ENCODE assay signal across 18 cellular contexts in the genomic region with DNA sequence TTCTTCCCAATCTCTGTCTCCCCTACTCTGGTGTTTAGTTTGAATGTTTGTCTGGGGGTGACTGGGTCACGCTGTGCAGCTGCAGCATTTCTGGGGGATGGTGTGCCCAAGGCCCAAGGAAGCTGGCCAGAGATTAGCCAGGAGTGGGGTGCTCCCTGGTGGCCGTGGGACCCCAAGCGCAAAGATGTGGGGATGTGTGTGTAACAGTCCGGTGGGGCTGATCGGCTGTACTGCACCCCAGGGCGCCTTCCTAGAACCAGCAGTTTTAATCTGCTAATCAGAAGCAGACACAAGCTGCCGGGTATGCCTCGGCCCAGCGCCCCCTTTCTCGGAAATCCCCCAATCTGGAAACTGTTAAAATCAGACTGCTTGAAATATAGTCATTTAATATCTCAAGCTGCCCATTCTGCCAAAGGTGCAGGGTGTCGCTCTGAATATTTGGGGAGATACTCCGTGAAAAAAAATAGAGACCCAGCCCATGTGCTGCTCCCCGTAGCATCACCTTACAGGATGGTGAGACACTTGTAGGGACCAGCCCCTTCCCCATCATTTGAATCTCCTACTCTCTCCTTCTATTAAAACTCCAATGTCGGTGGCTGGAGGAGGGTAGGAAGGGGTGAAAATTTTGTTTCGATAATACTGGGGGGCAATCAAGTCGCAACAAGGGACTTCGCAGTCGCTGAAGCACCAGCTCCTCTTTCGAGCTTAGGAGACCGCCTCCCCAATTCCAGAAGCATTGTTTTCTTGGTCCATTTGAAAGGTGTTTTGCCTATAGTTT. TPM values are rescaled to one million over a fixed set of nuclear protein-coding genes. Genes with fewer than 3 reads are reported as not detected.
DNase-seq lines count a peak whose midpoint lies in the region; ATAC-seq, FAIRE-seq and TF ChIP-seq lines count a peak whose summit lies in the region.
"Had no signal": no experiment of that assay in that cellular context is flagged by ENCODE, and none has a peak within 500 bp of the region (broad histone marks: within the 10 kb centered on the region; RNA-seq: fewer than 3 reads in every experiment).

No MANE protein-coding gene starts in this region.

- ATAC-seq in Panc1 (no peak), GM18861 (IDR thresholded peaks at IDR 0.05; ENCODE audit: unreplicated experiment) (no peak), HG03439 (IDR thresholded peaks at IDR 0.05; ENCODE audit: unreplicated experiment) (no peak)
- ATAC-seq: activated CD4-positive, CD25-positive, alpha-beta regulatory T cell treated with anti-CD3 and anti-CD28 coated beads, Interleukin-2, amount 50 U/mL, for 24 hours; mucosa of descending colon had no signal

- no peak for DNase-seq in A673 (ENCODE audit: low spot score)
- DNase-seq in Panc1 (ENCODE audit: low read depth, low spot score): no peak
- DNase-seq in keratinocyte (ENCODE audit: low read depth, low spot score): no peak
- no peak for DNase-seq in NCI-H128 (lab: John Stamatoyannopoulos, UW; ENCODE audit: unreplicated experiment)
- no peak for DNase-seq in activated T-cell treated with anti-CD3 and anti-CD28 coated beads, Interleukin-2, amount 50 U/mL, for 48 hours
- DNase-seq: activated T-cell treated with anti-CD3 and anti-CD28 coated beads, Interleukin-2, amount 50 U/mL, for 1 hour; immature natural killer cell; MM.1S; OCI-M1; stimulated activated CD4-positive, alpha-beta T cell treated with anti-CD3 and anti-CD28 coated beads, Interleukin-2, amount 100 ng/mL, for 24 hours had no signal

- dilution Hi-C loops in keratinocyte (cut with MboI; ENCODE audit: extremely low pct_ligation_motif_present, low sequenced_read_pairs): no loop called here

- no peak overlapping the region for H2AFZ ChIP-seq in keratinocyte (ENCODE audit: control insufficient read depth, low read length)

- POLR2A ChIA-PET in A673 (lab: Charles Lee; ENCODE audit: low non-redundant PET): no interaction called here
- POLR2A ChIA-PET in Panc1 (lab: Charles Lee): no interaction called here

- BruUV-seq in A673 (replicated peaks; lab: Mats Ljungman, UMichigan): no TSS peak
- no TSS peak for BruUV-seq in Panc1 (replicated peaks; lab: Mats Ljungman, UMichigan)

- H3K9me3 ChIP-seq in A673 (ENCODE audit: low read depth, low read length, poor library complexity, severe bottlenecking) (no peaks in the 10 kb centered on the region), Panc1 (ENCODE audit: control insufficient read depth, insufficient read depth, low read depth, low read length) (no peaks in the 10 kb centered on the region), keratinocyte (ENCODE audit: control insufficient read depth, low read depth, low read length) (no peaks in the 10 kb centered on the region)
- H3K9me3 ChIP-seq: mucosa of descending colon had no signal

- TF ChIP-seq CTCF in A673 (conservative IDR thresholded peaks at IDR 0.05; ENCODE audit: low read depth, low read length) (peak; percentile 42), GM12875 (IDR thresholded peaks at IDR 0.05; ENCODE audit: borderline replicate concordance, insufficient read depth, low read depth, low read length) (0 out of 2 replicates have a peak, but pooled peaks have one; percentile 15), Panc1 (IDR thresholded peaks at IDR 0.05) (peak; percentile 23; the same call in 1 of the 2 replicates), keratinocyte (optimal IDR thresholded peaks at IDR 0.05 in 1 of 3, IDR thresholded peaks at IDR 0.05 in 1 of 3, conservative IDR thresholded peaks at IDR 0.05 in 1 of 3; ENCODE audit: extremely low read depth in 1 of 3, insufficient read depth in 2 of 3, low read length in 3 of 3) (peak in 2 of 3 experiments; percentile 9 to 36)

- H3K9me1 ChIP-seq in keratinocyte (ENCODE audit: control insufficient read depth, extremely low read depth, insufficient read depth, low read length): no peaks in the 10 kb centered on the region

- H3K27me3 ChIP-seq in A673 (replicated peaks; ENCODE audit: insufficient read depth, low read depth, low read length, poor library complexity): no peaks in the 10 kb centered on the region
- H3K27me3 ChIP-seq in Panc1 (ENCODE audit: control insufficient read depth, insufficient read depth, low read length): no peaks in the 10 kb centered on the region
- no peaks in the 10 kb centered on the region for H3K27me3 ChIP-seq in keratinocyte (ENCODE audit: control insufficient read depth, extremely low read depth, insufficient read depth, low read length)

- H3K9ac ChIP-seq in keratinocyte (ENCODE audit: control insufficient read depth, extremely low read depth, insufficient read depth, low read length): no peak overlapping the region
- H3K9ac ChIP-seq: BLaER1 had no signal

- peaks cover 57% of the 10 kb centered on the region for H3K4me1 ChIP-seq in A673 (ENCODE audit: insufficient read depth, low read length, poor library complexity, severe bottlenecking)
- peaks cover 44% of the 10 kb centered on the region for H3K4me1 ChIP-seq in Panc1 (ENCODE audit: control insufficient read depth, insufficient read depth, low read length)
- H3K4me1 ChIP-seq in keratinocyte (ENCODE audit: control insufficient read depth, extremely low read depth, insufficient read depth, low read length): peaks cover 12% of the 10 kb centered on the region

- no peaks in the 10 kb centered on the region for H4K20me1 ChIP-seq in keratinocyte (ENCODE audit: control insufficient read depth, extremely low read depth, insufficient read depth, low read length)

- no peak for FAIRE-seq in keratinocyte (lab: Jason Lieb, UNC)
- FAIRE-seq: H54 had no signal

- in situ Hi-C loops in Panc1 (cut with HindIII; ENCODE audit: low pct_unique_long_range_greater_than_20kb, low sequenced_read_pairs): no loop called here

- intact Hi-C loops in A673 (cut with micrococcal nuclease; ENCODE audit: unreplicated experiment) (loop anchor here (1.0 kb wide), 1 partner anchor 15 kb away; no protein-coding TSS in a partner anchor), Panc1 (cut with micrococcal nuclease; ENCODE audit: unreplicated experiment) (no loop called here)

- peaks cover 9% of the 10 kb centered on the region for H3K36me3 ChIP-seq in A673 (ENCODE audit: insufficient read depth, low read length, poor library complexity, severe bottlenecking)
- H3K36me3 ChIP-seq in Panc1 (ENCODE audit: control insufficient read depth, insufficient read depth, low read length): peaks cover 3% of the 10 kb centered on the region
- peaks cover 2 to 6% of the 10 kb centered on the region in 2 experiments for H3K36me3 ChIP-seq in keratinocyte (ENCODE audit: control insufficient read depth in 2 of 2, extremely low read depth in 1 of 2, insufficient read depth in 2 of 2, low read length in 2 of 2)
- H3K36me3 ChIP-seq: BLaER1 had no signal

- no peak overlapping the region for H3K4me2 ChIP-seq in keratinocyte (ENCODE audit: control insufficient read depth, extremely low read depth, insufficient read depth, low read depth, low read length)
- H3K4me2 ChIP-seq: BLaER1 had no signal

- H3K27ac ChIP-seq in A673 (ENCODE audit: low read depth, low read length, poor library complexity, severe bottlenecking): no peak overlapping the region
- H3K27ac ChIP-seq in Panc1 (ENCODE audit: low read length): peak overlapping the region; percentile 99
- H3K27ac ChIP-seq in keratinocyte (ENCODE audit: control insufficient read depth, insufficient read depth, low read length): no peak overlapping the region
- H3K27ac ChIP-seq: BLaER1 had no signal

- H3K4me3 ChIP-seq in A673 (ENCODE audit: low read depth, low read length, poor library complexity, severe bottlenecking) (no peak overlapping the region), GM12875 (ENCODE audit: low read depth, low read length) (no peak overlapping the region), Panc1 (ENCODE audit: low read depth in 2 of 2, low read length in 2 of 2) (peak overlapping the region; percentile 47 to 66), keratinocyte (ENCODE audit: control insufficient read depth in 2 of 3, extremely low read depth in 1 of 3, insufficient read depth in 2 of 3, low read depth in 1 of 3, low read length in 3 of 3) (no peak overlapping the region)
- H3K4me3 ChIP-seq: BLaER1, mucosa of descending colon had no signal

- CTCF ChIA-PET in A673 (lab: Charles Lee): interaction anchor here (0.6 to 1.4 kb wide), 6 partner anchors 19 to 227 kb away, joined by 3 to 6 read pairs (median 4); a partner anchor contains a TSS
- CTCF ChIA-PET in Panc1 (lab: Charles Lee): interaction anchor here (0.6 kb wide), 2 partner anchors 12 to 23 kb away, joined by 3 to 4 read pairs; no protein-coding TSS in a partner anchor

- H3K79me2 ChIP-seq in keratinocyte (ENCODE audit: control insufficient read depth, insufficient read depth, low read length): peaks cover 45% of the 10 kb centered on the region

RNA-seq across cellular contexts. Expression of a gene that starts 4.3 kb away (rescaled TPM):
- total RNA-seq in A673 (2021) (21.1 and 22.3 TPM in 2 replicates), Panc1 (2021; ENCODE audit: unreplicated experiment) (37.2 TPM)
- 41.2 TPM for polyA plus RNA-seq in Panc1 (2012; ENCODE audit: insufficient read length)
- polyA plus RNA-seq in keratinocyte: 1.1 to 3.3 TPM (median 1.8 TPM) in 3 replicates
- polyA plus RNA-seq in keratinocyte (2011; ENCODE audit: low read depth): 2.9 TPM
- 2.4 and 2.9 TPM in 2 replicates for polyA plus RNA-seq in keratinocyte (2011; cell fraction: cytosol; rRNA removed)
- polyA plus RNA-seq in keratinocyte (2011; cell fraction: nucleus; rRNA removed): 3.1 and 3.7 TPM in 2 replicates
- polyA plus RNA-seq in keratinocyte (2012; ENCODE audit: low replicate concordance): 3.5 and 4.4 TPM in 2 replicates
- 0.23 to 1.4 TPM (median 0.90 TPM) in 3 replicates for polyA minus RNA-seq in keratinocyte
- 2.1 TPM for polyA minus RNA-seq in keratinocyte (2011; cell fraction: cytosol; rRNA and poly(A)+ RNA removed)
- 1.2 and 1.4 TPM in 2 replicates for polyA minus RNA-seq in keratinocyte (2011; cell fraction: nucleus; rRNA and poly(A)+ RNA removed)
- total RNA-seq: mucosa of descending colon; T-helper 1 cell treated with Interleukin-12 subunit alpha and Interleukin-12 subunit beta and Interleukin-4 antibody, amounts not matched to agents 30 ng/mL and 1 ng/mL, for 36 hours had no signal
- polyA plus RNA-seq: immature natural killer cell had no signal

RNA-seq across cellular contexts. Expression of a gene that starts 4.5 kb away (rescaled TPM):
- 10.9 and 11.1 TPM in 2 replicates for total RNA-seq in A673 (2021)
- total RNA-seq in Panc1 (2021; ENCODE audit: unreplicated experiment): 15.3 TPM
- 9.5 TPM for polyA plus RNA-seq in Panc1 (2012; ENCODE audit: insufficient read length)
- polyA plus RNA-seq in keratinocyte: 1.8 to 3.8 TPM (median 2.0 TPM) in 3 replicates
- polyA plus RNA-seq in keratinocyte (2011; ENCODE audit: low read depth): 2.1 TPM
- polyA plus RNA-seq in keratinocyte (2011; cell fraction: cytosol; rRNA removed): 3.3 TPM in 2 replicates
- 4.2 and 4.7 TPM in 2 replicates for polyA plus RNA-seq in keratinocyte (2011; cell fraction: nucleus; rRNA removed)
- 2.0 and 3.3 TPM in 2 replicates for polyA plus RNA-seq in keratinocyte (2012; ENCODE audit: low replicate concordance)
- 1.3 to 2.3 TPM (median 1.5 TPM) in 3 replicates for polyA minus RNA-seq in keratinocyte
- 2.1 TPM for polyA minus RNA-seq in keratinocyte (2011; cell fraction: cytosol; rRNA and poly(A)+ RNA removed)
- 1.4 and 1.6 TPM in 2 replicates for polyA minus RNA-seq in keratinocyte (2011; cell fraction: nucleus; rRNA and poly(A)+ RNA removed)
- total RNA-seq: mucosa of descending colon; T-helper 1 cell treated with Interleukin-12 subunit alpha and Interleukin-12 subunit beta and Interleukin-4 antibody, amounts not matched to agents 30 ng/mL and 1 ng/mL, for 36 hours had no signal
- polyA plus RNA-seq: immature natural killer cell had no signal

RNA-seq across cellular contexts. Expression of a gene that starts 19.3 kb away (rescaled TPM):
- total RNA-seq in A673 (2021): 27.8 and 30.4 TPM in 2 replicates
- 154 TPM for total RNA-seq in Panc1 (2021; ENCODE audit: unreplicated experiment)
- 178 TPM for polyA plus RNA-seq in Panc1 (2012; ENCODE audit: insufficient read length)
- polyA plus RNA-seq in keratinocyte: 7.3 to 33.1 TPM (median 14.1 TPM) in 3 replicates
- polyA plus RNA-seq in keratinocyte (2011; ENCODE audit: low read depth): 19.6 TPM
- polyA plus RNA-seq in keratinocyte (2011; cell fraction: cytosol; rRNA removed): 24.3 and 25.3 TPM in 2 replicates
- polyA plus RNA-seq in keratinocyte (2011; cell fraction: nucleus; rRNA removed): 11.5 and 14.8 TPM in 2 replicates
- polyA plus RNA-seq in keratinocyte (2012; ENCODE audit: low replicate concordance): 26.1 and 26.3 TPM in 2 replicates
- 5.1 to 26.1 TPM (median 7.3 TPM) in 3 replicates for polyA minus RNA-seq in keratinocyte
- 21.1 TPM for polyA minus RNA-seq in keratinocyte (2011; cell fraction: cytosol; rRNA and poly(A)+ RNA removed)
- polyA minus RNA-seq in keratinocyte (2011; cell fraction: nucleus; rRNA and poly(A)+ RNA removed): 4.0 and 6.6 TPM in 2 replicates
- total RNA-seq: mucosa of descending colon; T-helper 1 cell treated with Interleukin-12 subunit alpha and Interleukin-12 subunit beta and Interleukin-4 antibody, amounts not matched to agents 30 ng/mL and 1 ng/mL, for 36 hours had no signal
- polyA plus RNA-seq: immature natural killer cell had no signal

RNA-seq across cellular contexts. Expression of a gene that starts 24.0 kb away (rescaled TPM):
- total RNA-seq in A673 (2021) (20.8 and 22.3 TPM in 2 replicates), Panc1 (2021; ENCODE audit: unreplicated experiment) (52.2 TPM)
- polyA plus RNA-seq in Panc1 (2012; ENCODE audit: insufficient read length): 46.1 TPM
- polyA plus RNA-seq in keratinocyte: 3.7 to 5.6 TPM (median 4.7 TPM) in 3 replicates
- 4.3 TPM for polyA plus RNA-seq in keratinocyte (2011; ENCODE audit: low read depth)
- 3.6 and 4.6 TPM in 2 replicates for polyA plus RNA-seq in keratinocyte (2011; cell fraction: cytosol; rRNA removed)
- 9.2 and 13.8 TPM in 2 replicates for polyA plus RNA-seq in keratinocyte (2011; cell fraction: nucleus; rRNA removed)
- polyA plus RNA-seq in keratinocyte (2012; ENCODE audit: low replicate concordance): 2.9 and 6.1 TPM in 2 replicates
- polyA minus RNA-seq in keratinocyte: 3.5 to 4.5 TPM (median 4.0 TPM) in 3 replicates
- polyA minus RNA-seq in keratinocyte (2011; cell fraction: cytosol; rRNA and poly(A)+ RNA removed): 0.96 TPM
- 2.5 and 2.9 TPM in 2 replicates for polyA minus RNA-seq in keratinocyte (2011; cell fraction: nucleus; rRNA and poly(A)+ RNA removed)
- total RNA-seq: T-helper 1 cell treated with Interleukin-12 subunit alpha and Interleukin-12 subunit beta and Interleukin-4 antibody, amounts not matched to agents 30 ng/mL and 1 ng/mL, for 36 hours had no signal
- polyA plus RNA-seq: immature natural killer cell had no signal

RNA-seq across cellular contexts. Expression of a gene that starts 28.6 kb away (rescaled TPM):
- 1.6 and 1.9 TPM in 2 replicates for total RNA-seq in A673 (2021)
- 5.0 TPM for total RNA-seq in Panc1 (2021; ENCODE audit: unreplicated experiment)
- 0.76 TPM for polyA plus RNA-seq in Panc1 (2012; ENCODE audit: insufficient read length)
- 0.18 to 0.73 TPM (median 0.33 TPM) in 3 replicates for polyA plus RNA-seq in keratinocyte
- polyA plus RNA-seq in keratinocyte (2011; ENCODE audit: low read depth): not detected
- 0.21 and 0.69 TPM in 2 replicates for polyA plus RNA-seq in keratinocyte (2011; cell fraction: cytosol; rRNA removed)
- polyA plus RNA-seq in keratinocyte (2011; cell fraction: nucleus; rRNA removed): 0.59 and 0.97 TPM in 2 replicates
- 0.71 TPM in 1 of 2 replicates, not detected in the other for polyA plus RNA-seq in keratinocyte (2012; ENCODE audit: low replicate concordance)
- 0.13 to 1.1 TPM (median 0.42 TPM) in 3 replicates for polyA minus RNA-seq in keratinocyte
- not detected for polyA minus RNA-seq in keratinocyte (2011; cell fraction: cytosol; rRNA and poly(A)+ RNA removed)
- polyA minus RNA-seq in keratinocyte (2011; cell fraction: nucleus; rRNA and poly(A)+ RNA removed): 0.42 and 0.93 TPM in 2 replicates
- total RNA-seq: mucosa of descending colon; T-helper 1 cell treated with Interleukin-12 subunit alpha and Interleukin-12 subunit beta and Interleukin-4 antibody, amounts not matched to agents 30 ng/mL and 1 ng/mL, for 36 hours had no signal
- polyA plus RNA-seq: immature natural killer cell had no signal

Comparison
In these comparisons a context has a peak if more than half of its experiments do, and no peak if none do; other contexts are left out.
1. H3K4me3 ChIP-seq: peak in Panc1 (2 of 2); none in A673 (single experiment), GM12875 (single experiment) and keratinocyte (0 of 3).
2. Peak in every context shown above with its lines, with median percentiles within 50 percentile points of each other: CTCF ChIP-seq.